1 cellular context compared by ENCODE assay signal in genomic region chr10:98467506-98468318, GRCh38.
TF ChIP-seq lines count a peak whose summit lies in the region.

No MANE protein-coding gene starts in this region.

TF ChIP-seq in HepG2, 621 proteins besides CTCF, POLR2A, EP300 and RAD21 (continued from another document and continues in another):
- TF ChIP-seq ZNF691 (CRISPR knock-in tag; IDR thresholded peaks at IDR 0.05; ENCODE audit: borderline replicate concordance, low read depth) (no peak), KDM5B (CRISPR knock-in tag; IDR thresholded peaks at IDR 0.05; ENCODE audit: borderline replicate concordance) (peak; percentile 69; the same call in 1 of the 2 replicates), ZNF589 (CRISPR knock-in tag; conservative IDR thresholded peaks at IDR 0.05) (no peak), ZBTB21 (CRISPR knock-in tag; IDR thresholded peaks at IDR 0.05) (no peak), KAT2B (IDR thresholded peaks at IDR 0.05; ENCODE audit: borderline replicate concordance, low read depth, low read length) (no peak), TRIM22 (IDR thresholded peaks at IDR 0.05) (no peak), DDIT3 (CRISPR knock-in tag; IDR thresholded peaks at IDR 0.05) (no peak), ZNF572 (CRISPR knock-in tag; IDR thresholded peaks at IDR 0.05) (no peak), TAF15 (IDR thresholded peaks at IDR 0.05; ENCODE audit: low read depth, low read length, poor library complexity, severe bottlenecking) (no peak), ZNF263 (CRISPR knock-in tag; IDR thresholded peaks at IDR 0.05) (no peak), FOXM1 (CRISPR knock-in tag; IDR thresholded peaks at IDR 0.05) (no peak), EED (CRISPR knock-in tag; IDR thresholded peaks at IDR 0.05) (peak; percentile 83; the same call in 1 of the 2 replicates), MAX (IDR thresholded peaks at IDR 0.05) (peak; percentile 59; the same call in 1 of the 2 replicates), ZNF282 (IDR thresholded peaks at IDR 0.05; ENCODE audit: partially characterized antibody) (no peak), CBX2 (IDR thresholded peaks at IDR 0.05; ENCODE audit: low read depth, low read length) (no peak), CBX2 (CRISPR knock-in tag; IDR thresholded peaks at IDR 0.05; ENCODE audit: low read depth) (no peak), ZBTB1 (CRISPR knock-in tag; IDR thresholded peaks at IDR 0.05; ENCODE audit: borderline replicate concordance) (no peak), HDAC2 (CRISPR knock-in tag; IDR thresholded peaks at IDR 0.05) (0 out of 2 replicates have a peak, but pooled peaks have one; percentile 29), ZBTB37 (CRISPR knock-in tag; IDR thresholded peaks at IDR 0.05) (no peak), ZNF180 (CRISPR knock-in tag; IDR thresholded peaks at IDR 0.05; ENCODE audit: borderline replicate concordance, low read depth) (no peak), ZNF234 (CRISPR knock-in tag; conservative IDR thresholded peaks at IDR 0.05) (no peak), BORCS8-MEF2B (CRISPR knock-in tag; IDR thresholded peaks at IDR 0.05) (0 out of 2 replicates have a peak, but pooled peaks have one; percentile 17), ZGPAT (CRISPR knock-in tag; IDR thresholded peaks at IDR 0.05) (peak; percentile 49), ZNF205 (CRISPR knock-in tag; IDR thresholded peaks at IDR 0.05) (0 out of 2 replicates have a peak, but pooled peaks have one; percentile 32), PAX8 (CRISPR knock-in tag; IDR thresholded peaks at IDR 0.05; ENCODE audit: borderline replicate concordance) (no peak), ZNF768 (CRISPR knock-in tag; IDR thresholded peaks at IDR 0.05) (no peak), NR2F1 (CRISPR knock-in tag; IDR thresholded peaks at IDR 0.05) (no peak), FOXO1 (CRISPR knock-in tag; IDR thresholded peaks at IDR 0.05) (no peak), ZNF235 (CRISPR knock-in tag; IDR thresholded peaks at IDR 0.05; ENCODE audit: borderline replicate concordance) (peak; percentile 36; the same call in 1 of the 2 replicates), TOPORS (CRISPR knock-in tag; IDR thresholded peaks at IDR 0.05) (0 out of 2 replicates have a peak, but pooled peaks have one; percentile 26), ARNTL (CRISPR knock-in tag; IDR thresholded peaks at IDR 0.05) (no peak), ZBED4 (CRISPR knock-in tag; IDR thresholded peaks at IDR 0.05; ENCODE audit: borderline replicate concordance) (no peak), TBL1XR1 (IDR thresholded peaks at IDR 0.05; ENCODE audit: borderline replicate concordance, low read length, partially characterized antibody) (no peak), SALL1 (CRISPR knock-in tag; IDR thresholded peaks at IDR 0.05) (peak; percentile 50), KLF6 (CRISPR knock-in tag; IDR thresholded peaks at IDR 0.05) (no peak), ZNF484 (CRISPR knock-in tag; IDR thresholded peaks at IDR 0.05; ENCODE audit: borderline replicate concordance, low read depth) (no peak), KLF16 (CRISPR knock-in tag; IDR thresholded peaks at IDR 0.05) (0 out of 4 replicates have a peak, but pooled peaks of 1 of the 2 experiments have one; percentile 23), ZNF34 (CRISPR knock-in tag; IDR thresholded peaks at IDR 0.05; ENCODE audit: borderline replicate concordance) (no peak), ZBTB38 (CRISPR knock-in tag; IDR thresholded peaks at IDR 0.05) (no peak)
- TF ChIP-seq, protein P1, sequence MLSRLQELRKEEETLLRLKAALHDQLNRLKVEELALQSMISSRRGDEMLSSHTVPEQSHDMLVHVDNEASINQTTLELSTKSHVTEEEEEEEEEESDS (CRISPR knock-in tag; IDR thresholded peaks at IDR 0.05; ENCODE audit: borderline replicate concordance) = no peak
- TF ChIP-seq, protein P2, sequence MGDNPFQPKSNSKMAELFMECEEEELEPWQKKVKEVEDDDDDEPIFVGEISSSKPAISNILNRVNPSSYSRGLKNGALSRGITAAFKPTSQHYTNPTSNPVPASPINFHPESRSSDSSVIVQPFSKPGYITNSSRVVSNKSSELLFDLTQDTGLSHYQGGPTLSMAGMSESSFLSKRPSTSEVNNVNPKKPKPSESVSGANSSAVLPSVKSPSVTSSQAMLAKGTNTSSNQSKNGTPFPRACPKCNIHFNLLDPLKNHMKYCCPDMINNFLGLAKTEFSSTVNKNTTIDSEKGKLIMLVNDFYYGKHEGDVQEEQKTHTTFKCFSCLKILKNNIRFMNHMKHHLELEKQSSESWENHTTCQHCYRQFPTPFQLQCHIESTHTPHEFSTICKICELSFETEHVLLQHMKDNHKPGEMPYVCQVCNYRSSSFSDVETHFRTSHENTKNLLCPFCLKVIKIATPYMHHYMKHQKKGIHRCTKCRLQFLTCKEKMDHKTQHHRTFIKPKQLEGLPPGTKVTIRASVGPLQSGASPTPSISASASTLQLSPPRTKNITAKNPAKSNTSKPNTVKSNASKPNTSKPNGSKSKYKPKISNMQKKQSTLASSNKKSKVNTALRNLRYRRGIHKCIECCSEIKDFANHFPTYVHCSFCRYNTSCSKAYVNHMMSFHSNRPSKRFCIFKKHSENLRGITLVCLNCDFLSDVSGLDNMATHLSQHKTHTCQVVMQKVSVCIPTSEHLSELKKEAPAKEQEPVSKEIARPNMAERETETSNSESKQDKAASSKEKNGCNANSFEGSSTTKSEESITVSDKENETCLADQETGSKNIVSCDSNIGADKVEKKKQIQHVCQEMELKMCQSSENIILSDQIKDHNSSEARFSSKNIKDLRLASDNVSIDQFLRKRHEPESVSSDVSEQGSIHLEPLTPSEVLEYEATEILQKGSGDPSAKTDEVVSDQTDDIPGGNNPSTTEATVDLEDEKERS (CRISPR knock-in tag; IDR thresholded peaks at IDR 0.05) = no peak
- TF ChIP-seq, protein P3, sequence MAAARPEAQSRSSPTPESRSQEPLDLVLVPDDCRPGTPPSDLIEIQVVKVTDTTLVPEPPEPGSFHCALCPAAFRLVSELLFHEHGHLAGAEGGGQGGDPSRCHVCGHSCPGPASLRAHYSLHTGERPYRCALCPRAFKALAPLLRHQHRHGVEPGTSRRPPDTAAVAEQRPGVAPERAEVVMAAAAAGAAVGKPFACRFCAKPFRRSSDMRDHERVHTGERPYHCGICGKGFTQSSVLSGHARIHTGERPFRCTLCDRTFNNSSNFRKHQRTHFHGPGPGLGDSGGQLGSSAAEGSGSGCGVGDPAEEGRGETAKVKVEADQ (CRISPR knock-in tag; IDR thresholded peaks at IDR 0.05; ENCODE audit: borderline replicate concordance) = no peak
- TF ChIP-seq, protein P4, sequence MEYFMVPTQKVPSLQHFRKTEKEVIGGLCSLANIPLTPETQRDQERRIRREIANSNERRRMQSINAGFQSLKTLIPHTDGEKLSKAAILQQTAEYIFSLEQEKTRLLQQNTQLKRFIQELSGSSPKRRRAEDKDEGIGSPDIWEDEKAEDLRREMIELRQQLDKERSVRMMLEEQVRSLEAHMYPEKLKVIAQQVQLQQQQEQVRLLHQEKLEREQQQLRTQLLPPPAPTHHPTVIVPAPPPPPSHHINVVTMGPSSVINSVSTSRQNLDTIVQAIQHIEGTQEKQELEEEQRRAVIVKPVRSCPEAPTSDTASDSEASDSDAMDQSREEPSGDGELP (IDR thresholded peaks at IDR 0.05; ENCODE audit: borderline replicate concordance, low read depth) = no peak
- TF ChIP-seq, protein P5, sequence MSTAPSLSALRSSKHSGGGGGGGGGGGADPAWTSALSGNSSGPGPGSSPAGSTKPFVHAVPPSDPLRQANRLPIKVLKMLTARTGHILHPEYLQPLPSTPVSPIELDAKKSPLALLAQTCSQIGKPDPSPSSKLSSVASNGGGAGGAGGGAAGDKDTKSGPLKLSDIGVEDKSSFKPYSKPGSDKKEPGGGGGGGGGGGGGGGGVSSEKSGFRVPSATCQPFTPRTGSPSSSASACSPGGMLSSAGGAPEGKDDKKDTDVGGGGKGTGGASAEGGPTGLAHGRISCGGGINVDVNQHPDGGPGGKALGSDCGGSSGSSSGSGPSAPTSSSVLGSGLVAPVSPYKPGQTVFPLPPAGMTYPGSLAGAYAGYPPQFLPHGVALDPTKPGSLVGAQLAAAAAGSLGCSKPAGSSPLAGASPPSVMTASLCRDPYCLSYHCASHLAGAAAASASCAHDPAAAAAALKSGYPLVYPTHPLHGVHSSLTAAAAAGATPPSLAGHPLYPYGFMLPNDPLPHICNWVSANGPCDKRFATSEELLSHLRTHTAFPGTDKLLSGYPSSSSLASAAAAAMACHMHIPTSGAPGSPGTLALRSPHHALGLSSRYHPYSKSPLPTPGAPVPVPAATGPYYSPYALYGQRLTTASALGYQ (CRISPR knock-in tag; IDR thresholded peaks at IDR 0.05) = no peak
